In the genomic region with DNA sequence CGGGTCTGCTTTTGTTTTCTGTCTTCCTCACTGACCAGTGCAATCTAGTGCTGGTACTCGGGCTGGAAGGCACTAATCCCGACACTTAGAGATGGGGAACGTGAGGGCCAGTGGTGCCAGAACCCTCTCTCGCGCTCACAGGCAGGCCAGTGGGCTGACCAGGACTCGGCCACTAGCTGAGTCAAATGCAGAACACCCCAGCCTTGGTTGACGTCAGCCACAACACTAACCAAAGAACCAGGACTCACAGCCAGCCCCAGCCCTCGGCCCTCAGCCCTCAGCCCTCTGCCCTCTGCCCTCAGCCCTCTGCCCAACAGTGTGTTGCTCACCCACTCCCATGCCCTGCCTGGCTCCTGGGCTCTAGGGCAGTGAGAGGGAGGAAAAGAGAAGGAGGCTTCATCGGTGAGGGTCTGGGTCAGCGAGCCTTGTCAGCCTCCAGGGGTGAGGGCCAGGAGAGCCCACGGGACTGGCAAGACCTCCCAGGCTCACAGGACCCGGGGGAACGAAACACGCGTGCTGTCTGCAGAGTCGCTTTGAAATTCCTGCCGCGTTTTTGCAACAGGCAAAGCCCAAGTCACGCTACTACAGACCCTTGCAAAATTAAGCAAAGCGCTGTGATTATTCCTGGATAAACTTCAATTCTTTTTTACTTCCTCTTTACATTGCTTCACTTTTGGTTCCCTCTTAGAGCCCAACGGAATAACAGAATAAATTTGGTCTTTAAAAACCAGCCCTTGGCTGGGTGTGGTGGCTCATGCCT, we compare ENCODE assay signal across 10 cellular contexts.
DNase-seq lines count a peak whose midpoint lies in the region; ATAC-seq and TF ChIP-seq lines count a peak whose summit lies in the region.
"Had no signal": no experiment of that assay in that cellular context is flagged by ENCODE, and none has a peak within 500 bp of the region (broad histone marks: within the 10 kb centered on the region; RNA-seq: fewer than 3 reads in every experiment).

No MANE protein-coding gene starts in this region.

- ATAC-seq in HG02885 (IDR thresholded peaks at IDR 0.05; ENCODE audit: poor library complexity, unreplicated experiment): no peak
- ATAC-seq in GM18870 (IDR thresholded peaks at IDR 0.05; ENCODE audit: unreplicated experiment): no peak

- no peak for TF ChIP-seq CTCF in AG10803 (conservative IDR thresholded peaks at IDR 0.05; ENCODE audit: low read length)
- TF ChIP-seq CTCF in epithelial cell of esophagus (IDR thresholded peaks at IDR 0.05; ENCODE audit: insufficient read depth, low read depth, low read length, missing control alignments): no peak
- no peak for TF ChIP-seq CTCF in nephron (IDR thresholded peaks at IDR 0.05; ENCODE audit: unreplicated experiment in 3 of 3)

- no peaks in the 10 kb centered on the region for H3K36me3 Mint-ChIP-seq in nephron (ENCODE audit: low read depth)

- peaks cover 28% of the 10 kb centered on the region for H3K4me1 Mint-ChIP-seq in nephron

- H3K9me3 Mint-ChIP-seq in nephron: no peaks in the 10 kb centered on the region
- H3K9me3 Mint-ChIP-seq: activated CD4-positive, alpha-beta T cell treated with anti-CD3 and anti-CD28 coated beads, Interleukin-2, amount 10 ng/mL, durations not matched to agents 24 days and 14 days had no signal

- H3K27me3 Mint-ChIP-seq in nephron (ENCODE audit: low read depth): peaks cover 34% of the 10 kb centered on the region
- H3K27me3 Mint-ChIP-seq: activated CD4-positive, alpha-beta T cell treated with anti-CD3 and anti-CD28 coated beads, Interleukin-2, amount 10 ng/mL, durations not matched to agents 24 days and 14 days had no signal

- H3K27ac Mint-ChIP-seq in nephron: peak overlapping the region in 2 of 3 experiments; percentile 34 to 54
- H3K27ac Mint-ChIP-seq: activated CD4-positive, alpha-beta T cell treated with anti-CD3 and anti-CD28 coated beads, Interleukin-2, amount 10 ng/mL, durations not matched to agents 24 days and 14 days had no signal

- peak overlapping the region in 1 of 3 experiments; percentile 53 for H3K4me3 Mint-ChIP-seq in nephron
- H3K4me3 Mint-ChIP-seq: activated CD4-positive, alpha-beta T cell treated with anti-CD3 and anti-CD28 coated beads, Interleukin-2, amount 10 ng/mL, durations not matched to agents 24 days and 14 days had no signal

- DNase-seq in AG10803 (ENCODE audit: low read depth) (peak; percentile 58), OCI-M1 (lab: John Stamatoyannopoulos, UW) (peak; percentile 49), epithelial cell of esophagus (ENCODE audit: low read depth) (peak; percentile 20), SW 1271 (lab: John Stamatoyannopoulos, UW) (no peak)
- DNase-seq in activated CD4-positive, alpha-beta T cell treated with anti-CD3 and anti-CD28 coated beads, Interleukin-2, amount 50 U/mL, for 4 hours: no peak
- DNase-seq: activated CD4-positive, alpha-beta T cell treated with anti-CD3 and anti-CD28 coated beads, Interleukin-2, amount 10 ng/mL, durations not matched to agents 24 days and 14 days; DMS79 had no signal

- H3K4me3 ChIP-seq in AG10803 (ENCODE audit: low read length) (peak overlapping the region; percentile 62), epithelial cell of esophagus (ENCODE audit: low read length) (no peak overlapping the region)

Comparison
In these comparisons a context has a peak if more than half of its experiments do, and no peak if none do; other contexts are left out.
1. DNase-seq: peak in AG10803 (single experiment), OCI-M1 (single experiment) and epithelial cell of esophagus (single experiment); none in activated CD4-positive, alpha-beta T cell treated with anti-CD3 and anti-CD28 coated beads, Interleukin-2, amount 50 U/mL, for 4 hours (0 of 2) and SW 1271 (0 of 2).